39 cellular contexts compared by ENCODE assay signal in genomic region chr3:32322311-32322710, GRCh38.
"Had no signal": no experiment of that assay in that cellular context is flagged by ENCODE, and none has a peak within 500 bp of the region (broad histone marks: within the 10 kb centered on the region; RNA-seq: fewer than 3 reads in every experiment).

No MANE protein-coding gene starts in this region.

- H3K4me1 ChIP-seq: adrenal gland, Peyer's patch, SJSA1 had no signal

- H3K4me3 ChIP-seq: adrenal gland, MG63, Peyer's patch, SJSA1 had no signal

- H3K36me3 Mint-ChIP-seq: activated CD4-positive, alpha-beta memory T cell treated with anti-CD3 and anti-CD28 coated beads for 36 hours; brain had no signal

- H3K4me3 Mint-ChIP-seq: activated B cell treated with CpG ODN at 0.5 μM for 24 hours; activated CD4-positive, alpha-beta memory T cell treated with anti-CD3 and anti-CD28 coated beads for 36 hours; activated naive CD4-positive, alpha-beta T cell treated with anti-CD3 and anti-CD28 coated beads for 36 hours; activated T-cell treated with anti-CD3 and anti-CD28 coated beads, Interleukin-2, amount 50 U/mL, for 4 hours; activated T-helper 1 cell treated with anti-CD3 and anti-CD28 coated beads, Interleukin-12 subunit alpha, Interleukin-12 subunit beta, Interleukin-2, Interleukin-4 antibody, amounts not matched to agents 30 ng/mL and 10 ng/mL and 1 ng/mL, durations not matched to agents 14 hours and 24 hours and 36 hours; brain had no signal

- ATAC-seq: activated naive CD4-positive, alpha-beta T cell treated with anti-CD3 and anti-CD28 coated beads, Interleukin-2, amount 50 U/mL, for 72 hours; activated T-cell treated with anti-CD3 and anti-CD28 coated beads, Interleukin-2, amount 50 U/mL, for 4 hours; PC-3 had no signal

- H3K27me3 Mint-ChIP-seq: activated CD4-positive, alpha-beta memory T cell treated with anti-CD3 and anti-CD28 coated beads for 36 hours had no signal

- H3K9me3 Mint-ChIP-seq: activated B cell treated with CpG ODN at 0.5 μM for 24 hours; activated CD4-positive, alpha-beta memory T cell treated with anti-CD3 and anti-CD28 coated beads for 36 hours; activated naive CD4-positive, alpha-beta T cell treated with anti-CD3 and anti-CD28 coated beads for 36 hours; activated naive CD4-positive, alpha-beta T cell treated with anti-CD3 and anti-CD28 coated beads, Interleukin-2, amount 50 U/mL, for 72 hours; activated T-cell treated with anti-CD3 and anti-CD28 coated beads, Interleukin-2, amount 50 U/mL, for 4 hours; activated T-helper 1 cell treated with anti-CD3 and anti-CD28 coated beads, Interleukin-12 subunit alpha, Interleukin-12 subunit beta, Interleukin-2, Interleukin-4 antibody, amounts not matched to agents 30 ng/mL and 10 ng/mL and 1 ng/mL, durations not matched to agents 14 hours and 24 hours and 36 hours had no signal

- H3K36me3 ChIP-seq: adrenal gland, MG63, Peyer's patch, SJSA1 had no signal

- DNase-seq: activated B cell treated with CpG ODN at 0.5 μM for 24 hours; activated CD4-positive, alpha-beta memory T cell treated with anti-CD3 and anti-CD28 coated beads for 36 hours; activated CD4-positive, alpha-beta T cell treated with anti-CD3 and anti-CD28 coated beads for 4 hours; activated CD4-positive, alpha-beta T cell treated with anti-CD3 and anti-CD28 coated beads, Interleukin-2, amount 50 U/mL, for 1 hour; activated CD4-positive, CD25-positive, alpha-beta regulatory T cell treated with anti-CD3 and anti-CD28 coated beads, Interleukin-2, amount 50 U/mL, for 72 hours; activated CD8-positive, alpha-beta memory T cell treated with anti-CD3 and anti-CD28 coated beads, Interleukin-2, amount 50 U/mL, for 4 hours; activated gamma-delta T cell treated with Interleukin-2 at 50 U/mL for 16 hours; activated naive CD4-positive, alpha-beta T cell treated with anti-CD3 and anti-CD28 coated beads for 36 hours; activated T-cell treated with anti-CD3 and anti-CD28 coated beads for 4 hours; activated T-cell treated with anti-CD3 and anti-CD28 coated beads, Interleukin-2, amount 50 U/mL, for 4 hours; adrenal gland; anterior cingulate cortex; Kasumi-1; KG1; MG63; NCI-H1048; NCI-H1105 treated with DMSO at 0.1 percent for 48 hours; NCI-H1436; NCI-H187; NCI-H2029 treated with DMSO at 0.1 percent for 48 hours; NCI-H2107; NCI-H2171; NCI-H510A; NCI-H526; NCI-H748 treated with DMSO at 0.1 percent for 48 hours; NK-92 treated with Interleukin-12 subunit alpha and Interleukin-12 subunit beta, amount 100 ng/mL, for 24 hours; PC-3; Peyer's patch; RPMI8226; SHP77 treated with DMSO at 0.1 percent for 48 hours; SK-N-SH; T-helper 1 cell; T-helper 2 cell; T-helper 9 cell had no signal

- H3K27ac ChIP-seq: adrenal gland, Peyer's patch, SJSA1, VCaP had no signal

- H3K4me2 ChIP-seq: SK-N-SH had no signal

- H3K9me3 ChIP-seq: adrenal gland, MG63, Peyer's patch, SJSA1, SK-N-SH had no signal

- H3K27ac Mint-ChIP-seq: activated B cell treated with CpG ODN at 0.5 μM for 24 hours; activated CD4-positive, alpha-beta memory T cell treated with anti-CD3 and anti-CD28 coated beads for 36 hours; activated naive CD4-positive, alpha-beta T cell treated with anti-CD3 and anti-CD28 coated beads for 36 hours; activated naive CD4-positive, alpha-beta T cell treated with anti-CD3 and anti-CD28 coated beads, Interleukin-2, amount 50 U/mL, for 72 hours; activated T-helper 1 cell treated with anti-CD3 and anti-CD28 coated beads, Interleukin-12 subunit alpha, Interleukin-12 subunit beta, Interleukin-2, Interleukin-4 antibody, amounts not matched to agents 30 ng/mL and 10 ng/mL and 1 ng/mL, durations not matched to agents 14 hours and 24 hours and 36 hours; brain had no signal

- H3K9ac ChIP-seq: SK-N-SH had no signal

- H3K27me3 ChIP-seq: adrenal gland, MG63, Peyer's patch, SJSA1 had no signal
